ENCODE assay signal across 9 cellular contexts in genomic region chr22:21712751-21713427, GRCh38. TPM values are rescaled to one million over a fixed set of nuclear protein-coding genes. Genes with fewer than 3 reads are reported as not detected.
DNase-seq lines count a peak whose midpoint lies in the region; ATAC-seq and FAIRE-seq lines count a peak whose summit lies in the region.
"Had no signal": no experiment of that assay in that cellular context is flagged by ENCODE, and none has a peak within 500 bp of the region (broad histone marks: within the 10 kb centered on the region; RNA-seq: fewer than 3 reads in every experiment).

No MANE protein-coding gene starts in this region.

- peak; percentile 84 to 92 for ATAC-seq in activated naive CD4-positive, alpha-beta T cell treated with anti-CD3 and anti-CD28 coated beads, Interleukin-2, amount 50 U/mL, for 72 hours
- ATAC-seq in GM18858 (IDR thresholded peaks at IDR 0.05; ENCODE audit: unreplicated experiment): no peak

- peak; percentile 90 for FAIRE-seq in urothelium cell line (lab: Jason Lieb, UNC)
- FAIRE-seq: TTC549 had no signal

- DNase-seq in COLO829 (ENCODE audit: low spot score) (peak; percentile 94), HT1080 (ENCODE audit: low read depth) (peak; percentile 67), SHP77 (lab: John Stamatoyannopoulos, UW) (peak; percentile 78 to 81), head of caudate nucleus (peak; percentile 49 to 91 (median 80)), posterior cingulate gyrus (peak; percentile 44 to 95 (median 72)), urothelium cell line (ENCODE audit: low spot score) (peak; percentile 89)
- DNase-seq in activated naive CD4-positive, alpha-beta T cell treated with anti-CD3 and anti-CD28 coated beads, Interleukin-2, amount 50 U/mL, for 72 hours (ENCODE audit: low spot score in 2 of 2): peak in 1 of 2 donors; percentile 55

- H3K9me3 Mint-ChIP-seq in activated naive CD4-positive, alpha-beta T cell treated with anti-CD3 and anti-CD28 coated beads, Interleukin-2, amount 50 U/mL, for 72 hours: no peaks in the 10 kb centered on the region

- intact Hi-C loops in head of caudate nucleus (cut with DNase I) (loop anchor here (2.0 to 5.0 kb wide), 2 partner anchors 224 to 240 kb away; partner anchors contain the start of gene PPM1F), posterior cingulate gyrus (cut with DNase I) (loop anchor here (1.0 to 10.0 kb wide), 3 partner anchors 162 to 240 kb away; partner anchors contain the start of gene PPM1F)

- no peak overlapping the region for H3K27ac Mint-ChIP-seq in activated naive CD4-positive, alpha-beta T cell treated with anti-CD3 and anti-CD28 coated beads, Interleukin-2, amount 50 U/mL, for 72 hours

- no peaks in the 10 kb centered on the region for H3K36me3 Mint-ChIP-seq in activated naive CD4-positive, alpha-beta T cell treated with anti-CD3 and anti-CD28 coated beads, Interleukin-2, amount 50 U/mL, for 72 hours

RNA-seq across cellular contexts. Expression of gene YPEL1, which starts 22.7 kb away (rescaled TPM):
- total RNA-seq in HT1080 (2014; rRNA removed; shearing (Covaris generic)): 0.17 and 0.21 TPM in 2 replicates
- polyA plus RNA-seq in HT1080 (2015; cell fraction: cytosol; rRNA removed): 0.40 and 0.69 TPM in 2 replicates
- polyA plus RNA-seq in HT1080 (2015; cell fraction: nucleus; rRNA removed): 0.68 TPM in 2 replicates
- total RNA-seq in activated naive CD4-positive, alpha-beta T cell treated with anti-CD3 and anti-CD28 coated beads, Interleukin-2, amount 50 U/mL, for 72 hours: 1 to 10 TPM; 2.4 to 4.9 TPM

RNA-seq across cellular contexts. Expression of gene PPIL2, which starts 47.1 kb away (rescaled TPM):
- 35.5 and 46.4 TPM in 2 replicates for total RNA-seq in HT1080 (2014; rRNA removed; shearing (Covaris generic))
- polyA plus RNA-seq in HT1080 (2015; cell fraction: cytosol; rRNA removed): 36.3 and 37.2 TPM in 2 replicates
- polyA plus RNA-seq in HT1080 (2015; cell fraction: nucleus; rRNA removed): 128 and 141 TPM in 2 replicates
- total RNA-seq in activated naive CD4-positive, alpha-beta T cell treated with anti-CD3 and anti-CD28 coated beads, Interleukin-2, amount 50 U/mL, for 72 hours: 10 to 100 TPM; 33.9 to 50.5 TPM
